In genomic region chr16:74758801-74759200, GRCh38 we compare ENCODE assay signal across 14 cellular contexts. TPM values are rescaled to one million over a fixed set of nuclear protein-coding genes. Genes with fewer than 3 reads are reported as not detected.
DNase-seq lines count a peak whose midpoint lies in the region; ATAC-seq and TF ChIP-seq lines count a peak whose summit lies in the region.
"Had no signal": no experiment of that assay in that cellular context is flagged by ENCODE, and none has a peak within 500 bp of the region (broad histone marks: within the 10 kb centered on the region; RNA-seq: fewer than 3 reads in every experiment).

No MANE protein-coding gene starts in this region.

- DNase-seq in sciatic nerve (ENCODE audit: low spot score) (peak; percentile 14), NCI-H1105 (lab: John Stamatoyannopoulos, UW) (no peak), A673 (ENCODE audit: low spot score) (no peak), medulla oblongata (ENCODE audit: extremely low spot score) (no peak)
- DNase-seq: CD8-positive, alpha-beta T cell; COR-L47; DMS53; GF-D8; GOT3; H9 had no signal

- no peak for TF ChIP-seq CTCF in A673 (conservative IDR thresholded peaks at IDR 0.05; ENCODE audit: low read depth, low read length)

- H3K36me3 ChIP-seq in A673 (ENCODE audit: insufficient read depth, low read length, poor library complexity, severe bottlenecking) = no peaks in the 10 kb centered on the region

- H3K4me3 ChIP-seq in A673 (ENCODE audit: low read depth, low read length, poor library complexity, severe bottlenecking) = no peak overlapping the region
- H3K4me3 ChIP-seq: A549 had no signal

- intact Hi-C loops in sciatic nerve (cut with DNase I) = no loop called here
- intact Hi-C loops in A673 (cut with micrococcal nuclease; ENCODE audit: unreplicated experiment) = no loop called here

- no peak overlapping the region for H3K4me3 Mint-ChIP-seq in activated T-helper 17 cell treated with anti-CD3 and anti-CD28 coated beads, Interleukin-2, amount 50 U/mL, for 72 hours
- H3K4me3 Mint-ChIP-seq: CD14-positive monocyte; CD8-positive, alpha-beta T cell; H9 had no signal

- no peaks in the 10 kb centered on the region for H3K4me1 Mint-ChIP-seq in activated T-helper 17 cell treated with anti-CD3 and anti-CD28 coated beads, Interleukin-2, amount 50 U/mL, for 72 hours
- H3K4me1 Mint-ChIP-seq: CD14-positive monocyte had no signal

- no TSS peak for BruUV-seq in A673 (replicated peaks; lab: Mats Ljungman, UMichigan)

- peaks cover 2% of the 10 kb centered on the region for H3K27me3 Mint-ChIP-seq in activated T-helper 17 cell treated with anti-CD3 and anti-CD28 coated beads, Interleukin-2, amount 50 U/mL, for 72 hours

- H3K27ac ChIP-seq in cingulate gyrus (ENCODE audit: low read depth, low read length) (peak overlapping the region; percentile 19), A673 (ENCODE audit: low read depth, low read length, poor library complexity, severe bottlenecking) (no peak overlapping the region)

- CTCF ChIA-PET in A673 (lab: Charles Lee) = no interaction called here

- no peaks in the 10 kb centered on the region for H3K9me3 ChIP-seq in A673 (ENCODE audit: low read depth, low read length, poor library complexity, severe bottlenecking)
- H3K9me3 ChIP-seq: A549 had no signal

- no peaks in the 10 kb centered on the region for H3K36me3 Mint-ChIP-seq in activated T-helper 17 cell treated with anti-CD3 and anti-CD28 coated beads, Interleukin-2, amount 50 U/mL, for 72 hours (ENCODE audit: low read depth)
- H3K36me3 Mint-ChIP-seq: CD14-positive monocyte; CD8-positive, alpha-beta T cell had no signal

- peak overlapping the region; percentile 24 for H3K27ac Mint-ChIP-seq in activated T-helper 17 cell treated with anti-CD3 and anti-CD28 coated beads, Interleukin-2, amount 50 U/mL, for 72 hours
- H3K27ac Mint-ChIP-seq: CD14-positive monocyte; CD8-positive, alpha-beta T cell had no signal

- POLR2A ChIA-PET in A673 (lab: Charles Lee; ENCODE audit: low non-redundant PET) = no interaction called here

- no peaks in the 10 kb centered on the region for H3K27me3 ChIP-seq in A673 (replicated peaks; ENCODE audit: insufficient read depth, low read depth, low read length, poor library complexity)

- no peaks in the 10 kb centered on the region for H3K4me1 ChIP-seq in A673 (ENCODE audit: insufficient read depth, low read length, poor library complexity, severe bottlenecking)

- ATAC-seq in activated T-helper 17 cell treated with anti-CD3 and anti-CD28 coated beads, Interleukin-2, amount 50 U/mL, for 72 hours (replicated peaks) = no peak
- no peak for ATAC-seq in sciatic nerve
- ATAC-seq: CD8-positive, alpha-beta T cell had no signal

- H3K9me3 Mint-ChIP-seq in activated T-helper 17 cell treated with anti-CD3 and anti-CD28 coated beads, Interleukin-2, amount 50 U/mL, for 72 hours = no peaks in the 10 kb centered on the region
- H3K9me3 Mint-ChIP-seq: CD8-positive, alpha-beta T cell; H9 had no signal

RNA-seq across cellular contexts. Expression of gene FA2H, which starts 15.8 kb away (rescaled TPM):
- under 1 TPM in 1 of 2 donors, not detected in 1; 0.19 TPM for total RNA-seq in activated T-helper 17 cell treated with anti-CD3 and anti-CD28 coated beads, Interleukin-2, amount 50 U/mL, for 72 hours
- total RNA-seq in sciatic nerve (52.2 TPM), A673 (2021) (not detected in 2 replicates)
- total RNA-seq: CD8-positive, alpha-beta T cell had no signal

RNA-seq across cellular contexts. Expression of gene MLKL, which starts 58.1 kb away (rescaled TPM):
- 10 to 100 TPM; 25.6 to 35.6 TPM for total RNA-seq in activated T-helper 17 cell treated with anti-CD3 and anti-CD28 coated beads, Interleukin-2, amount 50 U/mL, for 72 hours
- total RNA-seq in sciatic nerve = 19.4 TPM
- 3.4 and 5.5 TPM in 2 replicates for total RNA-seq in A673 (2021)

Comparison
In these comparisons a context has a peak if more than half of its experiments do, and no peak if none do; other contexts are left out.
1. RNA of gene FA2H, which starts 15.8 kb away (total RNA-seq): 52.2 TPM in sciatic nerve (single experiment); 0.19 TPM in activated T-helper 17 cell treated with anti-CD3 and anti-CD28 coated beads, Interleukin-2, amount 50 U/mL, for 72 hours and not detected in A673; every median in the first group is over 10 times any median in the second.